In the genomic region with DNA sequence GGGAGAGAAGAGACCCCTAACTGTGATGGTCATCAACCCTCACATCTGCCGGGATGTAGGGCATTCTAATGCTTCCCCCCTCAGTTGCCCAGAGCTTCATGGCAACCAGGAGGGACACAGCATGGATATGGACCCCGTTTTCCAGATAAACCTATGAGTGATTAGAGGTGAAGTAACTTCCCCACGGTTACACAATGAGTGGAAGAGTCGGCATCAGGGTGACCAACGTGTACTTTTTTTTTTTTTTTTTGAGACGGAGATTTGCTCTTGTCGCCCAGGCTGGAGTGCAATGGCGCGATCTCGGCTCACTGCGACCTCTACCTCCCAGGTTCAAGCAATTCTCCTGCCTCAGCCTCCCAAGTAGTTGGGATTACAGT, we compare ENCODE assay signal across 14 cellular contexts. TPM values are rescaled to one million over a fixed set of nuclear protein-coding genes. Genes with fewer than 3 reads are reported as not detected.
DNase-seq lines count a peak whose midpoint lies in the region; TF ChIP-seq lines count a peak whose summit lies in the region.
"Had no signal": no experiment of that assay in that cellular context is flagged by ENCODE, and none has a peak within 500 bp of the region (broad histone marks: within the 10 kb centered on the region; RNA-seq: fewer than 3 reads in every experiment).

No MANE protein-coding gene starts in this region.

- H3K4me1 ChIP-seq in esophagus muscularis mucosa (peaks cover 55 to 75% (median 69%) of the 10 kb centered on the region in 4 donors), prostate gland (replicated peaks) (peaks cover 18% of the 10 kb centered on the region)

- intact Hi-C loops in esophagus muscularis mucosa (cut with DNase I): no loop called here
- intact Hi-C loops in prostate gland (cut with DNase I): no loop called here

- WGBS in esophagus muscularis mucosa: 90% methylated on average over 11 of the region's 11 CpGs
- WGBS in prostate gland: 83% methylated on average over 11 of the region's 11 CpGs

- H3K27me3 ChIP-seq in HL-60 (ENCODE audit: insufficient read depth, poor library complexity, severe bottlenecking) (no peaks in the 10 kb centered on the region), esophagus muscularis mucosa (no peaks in the 10 kb centered on the region), prostate gland (replicated peaks; ENCODE audit: insufficient read depth) (no peaks in the 10 kb centered on the region)
- H3K27me3 ChIP-seq: adrenal gland, suprapubic skin had no signal

- TF ChIP-seq EP300 in esophagus muscularis mucosa (IDR thresholded peaks at IDR 0.05): no peak

- no peak for TF ChIP-seq POLR2A in esophagus muscularis mucosa (IDR thresholded peaks at IDR 0.05; ENCODE audit: low read depth)
- no peak for TF ChIP-seq POLR2A in prostate gland (IDR thresholded peaks at IDR 0.05)

- no peaks in the 10 kb centered on the region for H3K36me3 ChIP-seq in esophagus muscularis mucosa
- no peaks in the 10 kb centered on the region for H3K36me3 ChIP-seq in prostate gland
- H3K36me3 ChIP-seq: adrenal gland, suprapubic skin had no signal

- DNase-seq in DMS53 (lab: John Stamatoyannopoulos, UW) (peak; percentile 4), DMS53 treated with DMSO at 0.1 percent for 48 hours (lab: John Stamatoyannopoulos, UW; ENCODE audit: unreplicated experiment) (no peak), HL-60 (ENCODE audit: low read depth in 1 of 2, low spot score in 1 of 2) (peak; percentile 49 to 70), esophagus muscularis mucosa (ENCODE audit: extremely low spot score) (no peak), prostate gland (ENCODE audit: low spot score) (no peak), NCI-H1105 (lab: John Stamatoyannopoulos, UW) (no peak), iPS-NIHi11 (ENCODE audit: low spot score) (no peak)
- DNase-seq in NK-92 treated with Interleukin-12 subunit alpha and Interleukin-12 subunit beta, amount 100 ng/mL, for 24 hours (lab: John Stamatoyannopoulos, UW): no peak
- DNase-seq: adrenal gland, DND-41, foreskin fibroblast, HCEC 1CT, SK-N-SH had no signal

- H3K27ac ChIP-seq in HL-60 (replicated peaks): peak overlapping the region; percentile 19; the same call in 1 of the 2 replicates
- H3K27ac ChIP-seq in esophagus muscularis mucosa (replicated peaks in 1 of 4): peak overlapping the region; percentile 84 to 97 (median 92)
- H3K27ac ChIP-seq in prostate gland: peak overlapping the region; percentile 96 to 98

- H3K9me3 ChIP-seq in esophagus muscularis mucosa (no peaks in the 10 kb centered on the region), prostate gland (no peaks in the 10 kb centered on the region)
- H3K9me3 ChIP-seq: adrenal gland, SK-N-SH, suprapubic skin had no signal

- TF ChIP-seq CTCF in HL-60 (IDR thresholded peaks at IDR 0.05; ENCODE audit: insufficient read depth, low read length): no peak
- no peak for TF ChIP-seq CTCF in esophagus muscularis mucosa (IDR thresholded peaks at IDR 0.05)
- no peak for TF ChIP-seq CTCF in prostate gland (IDR thresholded peaks at IDR 0.05)

- H3K4me3 ChIP-seq in HL-60 (replicated peaks; ENCODE audit: insufficient read depth, low read length) (no peak overlapping the region), esophagus muscularis mucosa (no peak overlapping the region), prostate gland (no peak overlapping the region)
- H3K4me3 ChIP-seq: adrenal gland, suprapubic skin had no signal

RNA-seq across cellular contexts. Expression of a gene that starts 25.0 kb away (rescaled TPM):
- 10 to 100 TPM; 34.9 to 56.5 (median 47.2) TPM for total RNA-seq in esophagus muscularis mucosa
- 100 to 1,000 TPM in 1 of 2 donors, 10 to 100 TPM in 1; 74.3 to 148 TPM for total RNA-seq in prostate gland

RNA-seq across cellular contexts. Expression of a gene that starts 50.4 kb away (rescaled TPM):
- total RNA-seq in esophagus muscularis mucosa: 10 to 100 TPM in 1 of 4 donors, 1 to 10 TPM in 3; 4.6 to 12.5 (median 5.4) TPM
- total RNA-seq in prostate gland: 10 to 100 TPM; 24.7 to 33.7 TPM

Comparison
In these comparisons a context has a peak if more than half of its experiments do, and no peak if none do; other contexts are left out.
1. DNase-seq: peak in DMS53 (single experiment) and HL-60 (2 of 2); none in DMS53 treated with DMSO at 0.1 percent for 48 hours (single experiment), esophagus muscularis mucosa (single experiment), prostate gland (single experiment), NCI-H1105 (single experiment), iPS-NIHi11 (single experiment) and NK-92 treated with Interleukin-12 subunit alpha and Interleukin-12 subunit beta, amount 100 ng/mL, for 24 hours (single experiment).
2. H3K27ac ChIP-seq: peak in every context shown above with its lines; median percentile 97 in prostate gland; 92 in esophagus muscularis mucosa; 19 in HL-60.